Comparison of ENCODE assay signal across 36 cellular contexts in the genomic region with DNA sequence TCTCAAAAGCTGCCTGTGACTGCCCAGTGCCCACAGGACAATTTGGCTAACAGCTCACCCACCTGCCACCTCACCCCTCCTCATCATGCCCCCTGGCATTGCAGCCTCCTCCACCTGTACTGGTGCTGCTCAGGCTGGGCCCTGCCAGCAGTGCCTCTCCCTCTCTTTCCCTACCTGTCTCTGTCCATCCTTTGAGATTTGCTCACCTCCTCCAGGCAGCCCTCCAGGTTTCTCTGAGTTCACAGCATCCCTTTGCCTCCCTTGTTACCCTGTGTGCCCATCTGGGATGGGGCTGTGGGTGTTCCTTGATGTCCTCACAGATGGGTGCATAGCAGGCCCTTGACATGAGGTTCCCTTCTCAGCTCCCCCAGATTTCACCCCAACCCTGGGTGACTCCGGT.
"Had no signal": no experiment of that assay in that cellular context is flagged by ENCODE, and none has a peak within 500 bp of the region (broad histone marks: within the 10 kb centered on the region; RNA-seq: fewer than 3 reads in every experiment).

No MANE protein-coding gene starts in this region.

- H3K36me3 ChIP-seq: ascending aorta, cardiac muscle cell had no signal

- H3K9me3 ChIP-seq: ascending aorta had no signal

- ATAC-seq: activated CD4-positive, alpha-beta T cell treated with anti-CD3 and anti-CD28 coated beads for 36 hours; activated CD8-positive, alpha-beta memory T cell treated with anti-CD3 and anti-CD28 coated beads, Interleukin-2, amount 10 ng/mL, durations not matched to agents 7 days and 5 days; activated CD8-positive, alpha-beta T cell treated with anti-CD3 and anti-CD28 coated beads, Interleukin-2, amount 10 ng/mL, durations not matched to agents 7 days and 5 days; activated naive CD8-positive, alpha-beta T cell treated with anti-CD3 and anti-CD28 coated beads, Interleukin-2, amount 50 U/mL, for 24 hours had no signal

- H3K27me3 Mint-ChIP-seq: activated CD4-positive, alpha-beta T cell treated with anti-CD3 and anti-CD28 coated beads, Interleukin-2, amount 10 ng/mL, durations not matched to agents 7 days and 5 days; activated naive CD4-positive, alpha-beta T cell treated with anti-CD3 and anti-CD28 coated beads, Interleukin-2, amount 50 U/mL, for 24 hours had no signal

- H3K4me1 ChIP-seq: ascending aorta had no signal

- H3K4me3 ChIP-seq: ascending aorta, cardiac muscle cell had no signal

- H3K27ac Mint-ChIP-seq: activated B cell treated with CpG ODN at 0.5 μM for 24 hours; activated CD4-positive, alpha-beta memory T cell treated with anti-CD3 and anti-CD28 coated beads, Interleukin-2, amount 10 ng/mL, durations not matched to agents 7 days and 5 days; activated CD4-positive, alpha-beta T cell treated with anti-CD3 and anti-CD28 coated beads for 36 hours; activated CD4-positive, alpha-beta T cell treated with anti-CD3 and anti-CD28 coated beads, Interleukin-2, amount 10 ng/mL, durations not matched to agents 7 days and 5 days; activated CD8-positive, alpha-beta memory T cell treated with anti-CD3 and anti-CD28 coated beads, Interleukin-2, amount 10 ng/mL, durations not matched to agents 7 days and 5 days; activated CD8-positive, alpha-beta T cell treated with anti-CD3 and anti-CD28 coated beads, Interleukin-2, amount 10 ng/mL, durations not matched to agents 7 days and 5 days; activated naive CD4-positive, alpha-beta T cell treated with anti-CD3 and anti-CD28 coated beads, Interleukin-2, amount 10 ng/mL, durations not matched to agents 7 days and 5 days; activated naive CD4-positive, alpha-beta T cell treated with anti-CD3 and anti-CD28 coated beads, Interleukin-2, amount 50 U/mL, for 24 hours; activated naive CD8-positive, alpha-beta T cell; activated naive CD8-positive, alpha-beta T cell treated with anti-CD3 and anti-CD28 coated beads, Interleukin-2, amount 10 ng/mL, durations not matched to agents 7 days and 5 days; activated naive CD8-positive, alpha-beta T cell treated with anti-CD3 and anti-CD28 coated beads, Interleukin-2, amount 50 U/mL, for 24 hours; activated T-cell treated with anti-CD3 and anti-CD28 coated beads, Interleukin-2, amount 50 U/mL, for 24 hours; activated T-helper 2 cell treated with anti-CD3 and anti-CD28 coated beads, Interferon-gamma antibody, Interleukin-2, Interleukin-4, amounts not matched to agents 10 μg/mL and 5 μg/mL and 100 μg/mL, durations not matched to agents 14 hours and 24 hours and 36 hours; T-helper 1 cell treated with Interleukin-12 subunit alpha and Interleukin-12 subunit beta and Interleukin-4 antibody, amounts not matched to agents 30 μg/mL and 1 μg/mL, for 36 hours; T-helper 2 cell treated with Interferon-gamma antibody and Interleukin-4, amounts not matched to agents 5 μg/mL and 100 μg/mL, for 36 hours had no signal

- H3K4me3 Mint-ChIP-seq: activated B cell treated with CpG ODN at 0.5 μM for 24 hours; activated CD4-positive, alpha-beta memory T cell treated with anti-CD3 and anti-CD28 coated beads, Interleukin-2, amount 10 ng/mL, durations not matched to agents 7 days and 5 days; activated CD4-positive, alpha-beta T cell treated with anti-CD3 and anti-CD28 coated beads for 36 hours; activated CD4-positive, alpha-beta T cell treated with anti-CD3 and anti-CD28 coated beads, Interleukin-2, amount 10 ng/mL, durations not matched to agents 7 days and 5 days; activated CD8-positive, alpha-beta memory T cell treated with anti-CD3 and anti-CD28 coated beads, Interleukin-2, amount 10 ng/mL, durations not matched to agents 7 days and 5 days; activated CD8-positive, alpha-beta T cell treated with anti-CD3 and anti-CD28 coated beads, Interleukin-2, amount 10 ng/mL, durations not matched to agents 7 days and 5 days; activated naive CD4-positive, alpha-beta T cell treated with anti-CD3 and anti-CD28 coated beads, Interleukin-2, amount 10 ng/mL, durations not matched to agents 7 days and 5 days; activated naive CD4-positive, alpha-beta T cell treated with anti-CD3 and anti-CD28 coated beads, Interleukin-2, amount 50 U/mL, for 24 hours; activated naive CD8-positive, alpha-beta T cell; activated naive CD8-positive, alpha-beta T cell treated with anti-CD3 and anti-CD28 coated beads, Interleukin-2, amount 10 ng/mL, durations not matched to agents 7 days and 5 days; activated naive CD8-positive, alpha-beta T cell treated with anti-CD3 and anti-CD28 coated beads, Interleukin-2, amount 50 U/mL, for 24 hours; activated T-cell treated with anti-CD3 and anti-CD28 coated beads, Interleukin-2, amount 50 U/mL, for 24 hours; brain; central memory CD8-positive, alpha-beta T cell; T-helper 1 cell treated with Interleukin-12 subunit alpha and Interleukin-12 subunit beta and Interleukin-4 antibody, amounts not matched to agents 30 μg/mL and 1 μg/mL, for 36 hours; T-helper 2 cell treated with Interferon-gamma antibody and Interleukin-4, amounts not matched to agents 5 μg/mL and 100 μg/mL, for 36 hours had no signal

- DNase-seq: activated B cell treated with CpG ODN at 0.5 μM for 24 hours; activated CD4-positive, alpha-beta memory T cell treated with anti-CD3 and anti-CD28 coated beads, Interleukin-2, amount 10 ng/mL, durations not matched to agents 7 days and 5 days; activated CD4-positive, alpha-beta T cell treated with anti-CD3 and anti-CD28 coated beads for 36 hours; activated CD4-positive, alpha-beta T cell treated with anti-CD3 and anti-CD28 coated beads for 48 hours; activated CD4-positive, alpha-beta T cell treated with anti-CD3 and anti-CD28 coated beads, Interleukin-2, amount 10 ng/mL, durations not matched to agents 7 days and 5 days; activated CD4-positive, alpha-beta T cell treated with anti-CD3 and anti-CD28 coated beads, Interleukin-2, amount 50 U/mL, for 48 hours; activated CD4-positive, CD25-positive, alpha-beta regulatory T cell treated with anti-CD3 and anti-CD28 coated beads, Interleukin-2, amount 50 U/mL, for 72 hours; activated CD8-positive, alpha-beta memory T cell treated with anti-CD3 and anti-CD28 coated beads for 24 hours; activated CD8-positive, alpha-beta memory T cell treated with anti-CD3 and anti-CD28 coated beads, Interleukin-2, amount 10 ng/mL, durations not matched to agents 7 days and 5 days; activated CD8-positive, alpha-beta memory T cell treated with anti-CD3 and anti-CD28 coated beads, Interleukin-2, amount 50 U/mL, for 48 hours; activated CD8-positive, alpha-beta T cell treated with anti-CD3 and anti-CD28 coated beads, Interleukin-2, amount 10 ng/mL, durations not matched to agents 7 days and 5 days; activated effector memory CD4-positive, alpha-beta T cell treated with Interleukin-2 at 50 U/mL for 16 hours; activated gamma-delta T cell; activated naive CD4-positive, alpha-beta T cell treated with anti-CD3 and anti-CD28 coated beads, Interleukin-2, amount 10 ng/mL, durations not matched to agents 7 days and 5 days; activated naive CD4-positive, alpha-beta T cell treated with Interleukin-2 at 50 U/mL for 16 hours; activated naive CD8-positive, alpha-beta T cell treated with anti-CD3 and anti-CD28 coated beads, Interleukin-2, amount 10 ng/mL, durations not matched to agents 7 days and 5 days; activated naive CD8-positive, alpha-beta T cell treated with anti-CD3 and anti-CD28 coated beads, Interleukin-2, amount 50 U/mL, for 24 hours; activated T-cell treated with anti-CD3 and anti-CD28 coated beads, Interleukin-2, amount 50 U/mL, for 24 hours; activated T-cell treated with anti-CD3 and anti-CD28 coated beads, Interleukin-2, amount 50 U/mL, for 48 hours; amygdala; anterior cingulate cortex; caudate nucleus; cerebellar nuclear complex; T-helper 1 cell; T-helper 2 cell; T-helper 9 cell had no signal

- H3K27me3 ChIP-seq: ascending aorta had no signal

- H3K4me1 Mint-ChIP-seq: activated B cell treated with CpG ODN at 0.5 μM for 24 hours; activated CD4-positive, alpha-beta memory T cell treated with anti-CD3 and anti-CD28 coated beads, Interleukin-2, amount 10 ng/mL, durations not matched to agents 7 days and 5 days; activated CD4-positive, alpha-beta T cell treated with anti-CD3 and anti-CD28 coated beads for 36 hours; activated CD4-positive, alpha-beta T cell treated with anti-CD3 and anti-CD28 coated beads, Interleukin-2, amount 10 ng/mL, durations not matched to agents 7 days and 5 days; activated CD8-positive, alpha-beta memory T cell treated with anti-CD3 and anti-CD28 coated beads, Interleukin-2, amount 10 ng/mL, durations not matched to agents 7 days and 5 days; activated naive CD4-positive, alpha-beta T cell treated with anti-CD3 and anti-CD28 coated beads, Interleukin-2, amount 10 ng/mL, durations not matched to agents 7 days and 5 days; activated naive CD4-positive, alpha-beta T cell treated with anti-CD3 and anti-CD28 coated beads, Interleukin-2, amount 50 U/mL, for 24 hours; activated naive CD8-positive, alpha-beta T cell treated with anti-CD3 and anti-CD28 coated beads, Interleukin-2, amount 10 ng/mL, durations not matched to agents 7 days and 5 days; activated naive CD8-positive, alpha-beta T cell treated with anti-CD3 and anti-CD28 coated beads, Interleukin-2, amount 50 U/mL, for 24 hours; central memory CD8-positive, alpha-beta T cell had no signal

- H3K36me3 Mint-ChIP-seq: activated CD8-positive, alpha-beta memory T cell treated with anti-CD3 and anti-CD28 coated beads, Interleukin-2, amount 10 ng/mL, durations not matched to agents 7 days and 5 days; activated naive CD4-positive, alpha-beta T cell treated with anti-CD3 and anti-CD28 coated beads, Interleukin-2, amount 10 ng/mL, durations not matched to agents 7 days and 5 days; activated naive CD4-positive, alpha-beta T cell treated with anti-CD3 and anti-CD28 coated beads, Interleukin-2, amount 50 U/mL, for 24 hours; activated naive CD8-positive, alpha-beta T cell; activated naive CD8-positive, alpha-beta T cell treated with anti-CD3 and anti-CD28 coated beads, Interleukin-2, amount 10 ng/mL, durations not matched to agents 7 days and 5 days had no signal

- H3K27ac ChIP-seq: ascending aorta, cardiac muscle cell, VCaP had no signal

- H3K9me3 Mint-ChIP-seq: activated B cell treated with CpG ODN at 0.5 μM for 24 hours; activated CD4-positive, alpha-beta memory T cell treated with anti-CD3 and anti-CD28 coated beads, Interleukin-2, amount 10 ng/mL, durations not matched to agents 7 days and 5 days; activated CD4-positive, alpha-beta T cell treated with anti-CD3 and anti-CD28 coated beads, Interleukin-2, amount 10 ng/mL, durations not matched to agents 7 days and 5 days; activated naive CD4-positive, alpha-beta T cell treated with anti-CD3 and anti-CD28 coated beads, Interleukin-2, amount 10 ng/mL, durations not matched to agents 7 days and 5 days; activated naive CD4-positive, alpha-beta T cell treated with anti-CD3 and anti-CD28 coated beads, Interleukin-2, amount 50 U/mL, for 24 hours; activated naive CD8-positive, alpha-beta T cell treated with anti-CD3 and anti-CD28 coated beads, Interleukin-2, amount 10 ng/mL, durations not matched to agents 7 days and 5 days; activated naive CD8-positive, alpha-beta T cell treated with anti-CD3 and anti-CD28 coated beads, Interleukin-2, amount 50 U/mL, for 24 hours; activated T-cell treated with anti-CD3 and anti-CD28 coated beads, Interleukin-2, amount 50 U/mL, for 24 hours; activated T-helper 2 cell treated with anti-CD3 and anti-CD28 coated beads, Interferon-gamma antibody, Interleukin-2, Interleukin-4, amounts not matched to agents 10 μg/mL and 5 μg/mL and 100 μg/mL, durations not matched to agents 14 hours and 24 hours and 36 hours; central memory CD8-positive, alpha-beta T cell; T-helper 1 cell treated with Interleukin-12 subunit alpha and Interleukin-12 subunit beta and Interleukin-4 antibody, amounts not matched to agents 30 μg/mL and 1 μg/mL, for 36 hours; T-helper 2 cell treated with Interferon-gamma antibody and Interleukin-4, amounts not matched to agents 5 μg/mL and 100 μg/mL, for 36 hours had no signal
